Comparison of ENCODE assay signal across 8 cellular contexts in genomic region chr2:38581193-38582147, GRCh38. TPM values are rescaled to one million over a fixed set of nuclear protein-coding genes. Genes with fewer than 3 reads are reported as not detected.
A peak's percentile ranks its signal among the peaks of the same experiment; 100 is the strongest.
DNase-seq lines count a peak whose midpoint lies in the region; ATAC-seq and TF ChIP-seq lines count a peak whose summit lies in the region.

No MANE protein-coding gene starts in this region.

- H3K27ac ChIP-seq in left lung (no peak overlapping the region), suprapubic skin (no peak overlapping the region)

- TF ChIP-seq CTCF in GM13976 (IDR thresholded peaks at IDR 0.05; ENCODE audit: borderline replicate concordance, control extremely low read depth, extremely low read depth, insufficient read depth, missing control alignments) (peak; percentile 55), choroid plexus epithelial cell (conservative IDR thresholded peaks at IDR 0.05; ENCODE audit: low read depth, low read length) (peak; percentile 66), left lung (IDR thresholded peaks at IDR 0.05) (peak; percentile 44 to 47), suprapubic skin (IDR thresholded peaks at IDR 0.05) (peak; percentile 49 to 63)

- intact Hi-C loops in left lung (cut with DNase I), result loop anchor here in 1 of 2 donors (5.0 kb wide), 1 partner anchor 146 kb away; no protein-coding TSS in a partner anchor

- peak; percentile 63 for DNase-seq in AG20443 (ENCODE audit: low spot score)
- peak; percentile 34 for DNase-seq in GM13976 (ENCODE audit: low spot score)
- DNase-seq in NCI-H1417 (lab: John Stamatoyannopoulos, UW), result peak; percentile 37 to 85 (median 82)
- peak; percentile 91 for DNase-seq in choroid plexus epithelial cell (ENCODE audit: low read depth)
- peak; percentile 40 to 58 for DNase-seq in left lung
- DNase-seq in suprapubic skin (ENCODE audit: low spot score in 2 of 2), result no peak
- DNase-seq in 8988T, result no peak

- WGBS in suprapubic skin, result 58% methylated on average over 9 of the region's 9 CpGs

- H3K36me3 ChIP-seq in left lung (peaks cover 0 to 42% of the 10 kb centered on the region in 2 donors), suprapubic skin (peaks cover 7% of the 10 kb centered on the region)

- TF ChIP-seq EP300 in suprapubic skin (IDR thresholded peaks at IDR 0.05), result no peak

- no peak for TF ChIP-seq POLR2A in suprapubic skin (IDR thresholded peaks at IDR 0.05)

- H3K4me1 ChIP-seq in left lung, result peaks cover under 1 to 5% of the 10 kb centered on the region in 2 donors
- no peaks in the 10 kb centered on the region for H3K4me1 ChIP-seq in suprapubic skin

- no peaks in the 10 kb centered on the region for H3K27me3 ChIP-seq in left lung
- H3K27me3 ChIP-seq in suprapubic skin, result no peaks in the 10 kb centered on the region

- H3K9me3 ChIP-seq in left lung (no peaks in the 10 kb centered on the region), suprapubic skin (no peaks in the 10 kb centered on the region)

- H3K4me3 ChIP-seq in choroid plexus epithelial cell (ENCODE audit: low read depth, low read length), result no peak overlapping the region
- no peak overlapping the region for H3K4me3 ChIP-seq in left lung
- H3K4me3 ChIP-seq in suprapubic skin, result no peak overlapping the region

- in situ Hi-C loops in GM13976 (cut with MboI; ENCODE audit: low sequenced_read_pairs, unreplicated experiment), result loop anchor here (10.0 kb wide), 1 partner anchor 163 kb away; no protein-coding TSS in a partner anchor

- ATAC-seq in SK-N-SH treated with all-trans-retinoic acid at 6 μM for 48 hours (peak; percentile 94), left lung (peak; percentile 98)

TF ChIP-seq in SK-N-SH treated with all-trans-retinoic acid at 6 μM for 48 hours, 23 proteins besides CTCF, POLR2A, EP300 and RAD21:
- TF ChIP-seq ZNF8 (CRISPR knock-in tag; IDR thresholded peaks at IDR 0.05), result no peak
- TF ChIP-seq ZFP30 (CRISPR knock-in tag; IDR thresholded peaks at IDR 0.05), result no peak
- TF ChIP-seq CREB5 (CRISPR knock-in tag; IDR thresholded peaks at IDR 0.05; ENCODE audit: low read depth), result no peak
- TF ChIP-seq TOX (CRISPR knock-in tag; IDR thresholded peaks at IDR 0.05; ENCODE audit: borderline replicate concordance), result no peak
- TF ChIP-seq CSDC2 (CRISPR knock-in tag; IDR thresholded peaks at IDR 0.05), result no peak
- no peak for TF ChIP-seq ZFP3 (CRISPR knock-in tag; IDR thresholded peaks at IDR 0.05)
- no peak for TF ChIP-seq ARNTL (CRISPR knock-in tag; IDR thresholded peaks at IDR 0.05; ENCODE audit: borderline replicate concordance, low read depth)
- TF ChIP-seq POU6F1 (CRISPR knock-in tag; IDR thresholded peaks at IDR 0.05; ENCODE audit: borderline replicate concordance, low read depth), result no peak

RNA-seq across cellular contexts. Expression of gene HNRNPLL, which starts 21.3 kb away (rescaled TPM):
- 10 to 100 TPM; 44.2 to 51.6 TPM for total RNA-seq in left lung
- total RNA-seq in suprapubic skin, result 10 to 100 TPM; 13.1 to 54.6 (median 23.4) TPM

Comparison
In these comparisons a context has a peak if more than half of its experiments do, and no peak if none do; other contexts are left out.
1. DNase-seq: peak in AG20443 (single experiment), GM13976 (single experiment), NCI-H1417 (3 of 3), choroid plexus epithelial cell (single experiment) and left lung (2 of 2); none in suprapubic skin (0 of 2) and 8988T (single experiment).
2. Peak in every context shown above with its lines, with median percentiles within 50 percentile points of each other: CTCF ChIP-seq.